ENCODE assay signal across 8 cellular contexts in genomic region chr7:64999165-65000004, GRCh38. TPM values are rescaled to one million over a fixed set of nuclear protein-coding genes. Genes with fewer than 3 reads are reported as not detected.
A peak's percentile ranks its signal among the peaks of the same experiment; 100 is the strongest.
DNase-seq lines count a peak whose midpoint lies in the region; ATAC-seq and TF ChIP-seq lines count a peak whose summit lies in the region.

No MANE protein-coding gene starts in this region.

- TF ChIP-seq EP300 in esophagus muscularis mucosa (IDR thresholded peaks at IDR 0.05) = no peak

- H3K9me3 ChIP-seq in esophagus muscularis mucosa (no peaks in the 10 kb centered on the region), smooth muscle cell (replicated peaks; ENCODE audit: low read depth) (no peaks in the 10 kb centered on the region), aorta (ENCODE audit: control insufficient read depth, low read length) (peaks cover 2% of the 10 kb centered on the region)

- peak; percentile 79 for ATAC-seq in GM21576 (IDR thresholded peaks at IDR 0.05; ENCODE audit: unreplicated experiment)
- ATAC-seq in aorta (ENCODE audit: low FRiP score) = no peak

- H3K27ac ChIP-seq in esophagus muscularis mucosa (replicated peaks in 1 of 4) (peak overlapping the region in 3 of 4 donors; percentile 20 to 80 (median 71)), smooth muscle cell (ENCODE audit: low read depth) (peak overlapping the region; percentile 73), aorta (ENCODE audit: low read depth in 1 of 2, low read length in 2 of 2) (peak overlapping the region in 1 of 2 donors; percentile 4)

- DNase-seq in NOMO-1 treated with DMSO at 0.1 percent for 48 hours (lab: John Stamatoyannopoulos, UW; ENCODE audit: unreplicated experiment) = peak; percentile 96
- DNase-seq in esophagus muscularis mucosa (ENCODE audit: extremely low spot score) = no peak
- DNase-seq in smooth muscle cell (lab: John Stamatoyannopoulos, UW; ENCODE audit: unreplicated experiment) = no peak
- DNase-seq in aorta = no peak
- no peak for DNase-seq in activated CD4-positive, alpha-beta T cell treated with anti-CD3 and anti-CD28 coated beads for 4 hours
- no peak for DNase-seq in lower leg skin (ENCODE audit: low spot score in 2 of 2)
- no peak for DNase-seq in OCI-M2 (lab: John Stamatoyannopoulos, UW; ENCODE audit: unreplicated experiment)

- H3K4me3 ChIP-seq in esophagus muscularis mucosa = no peak overlapping the region
- no peak overlapping the region for H3K4me3 ChIP-seq in smooth muscle cell
- H3K4me3 ChIP-seq in aorta (ENCODE audit: low read length in 2 of 2) = no peak overlapping the region
- no peak overlapping the region for H3K4me3 ChIP-seq in lower leg skin (ENCODE audit: low read depth, poor library complexity, severe bottlenecking)

- H3K4me2 ChIP-seq in smooth muscle cell = no peak overlapping the region

- H3K36me3 ChIP-seq in esophagus muscularis mucosa (peaks cover 0 to 6% (median 0%) of the 10 kb centered on the region in 4 donors), smooth muscle cell (ENCODE audit: low read depth) (peaks cover 4% of the 10 kb centered on the region), aorta (ENCODE audit: control insufficient read depth in 1 of 2, insufficient read depth in 2 of 2, low read length in 1 of 2) (no peaks in the 10 kb centered on the region)

- H3K9ac ChIP-seq in smooth muscle cell (ENCODE audit: low read depth) = no peak overlapping the region

- no peaks in the 10 kb centered on the region for H3F3A ChIP-seq in smooth muscle cell (ENCODE audit: low read depth)

- H3K27me3 ChIP-seq in esophagus muscularis mucosa = no peaks in the 10 kb centered on the region
- no peaks in the 10 kb centered on the region for H3K27me3 ChIP-seq in smooth muscle cell (ENCODE audit: low read depth)
- H3K27me3 ChIP-seq in aorta (ENCODE audit: control insufficient read depth in 1 of 2, insufficient read depth in 2 of 2, low read length in 1 of 2) = no peaks in the 10 kb centered on the region

- H3K79me2 ChIP-seq in smooth muscle cell (ENCODE audit: low read depth) = peaks cover 37% of the 10 kb centered on the region

- H3K4me1 ChIP-seq in esophagus muscularis mucosa = peaks cover 23 to 45% (median 28%) of the 10 kb centered on the region in 4 donors
- H3K4me1 ChIP-seq in smooth muscle cell (ENCODE audit: low read depth) = no peaks in the 10 kb centered on the region
- H3K4me1 ChIP-seq in aorta (ENCODE audit: control insufficient read depth in 1 of 2, insufficient read depth in 2 of 2, low read length in 2 of 2) = no peaks in the 10 kb centered on the region

- 88% methylated on average over 8 of the region's 11 CpGs for WGBS in esophagus muscularis mucosa
- WGBS in smooth muscle cell (ENCODE audit: low lambda C conversion rate) = 90% methylated on average over 11 of the region's 11 CpGs
- WGBS in aorta, 2 donors = 71 to 82% methylated on average over 11 of the region's 11 CpGs
- 78 to 90% methylated on average over 11 of the region's 11 CpGs for WGBS in lower leg skin, 2 donors

- peaks cover 6% of the 10 kb centered on the region for H4K20me1 ChIP-seq in smooth muscle cell (ENCODE audit: low read depth)

- TF ChIP-seq POLR2A in esophagus muscularis mucosa (IDR thresholded peaks at IDR 0.05; ENCODE audit: low read depth) = no peak
- no peak for TF ChIP-seq POLR2A in lower leg skin (IDR thresholded peaks at IDR 0.05)

- no peak for TF ChIP-seq CTCF in esophagus muscularis mucosa (IDR thresholded peaks at IDR 0.05)
- TF ChIP-seq CTCF in smooth muscle cell (IDR thresholded peaks at IDR 0.05; ENCODE audit: borderline replicate concordance, insufficient read depth, poor library complexity, severe bottlenecking) = no peak
- no peak for TF ChIP-seq CTCF in lower leg skin (IDR thresholded peaks at IDR 0.05)

- intact Hi-C loops in esophagus muscularis mucosa (cut with DNase I) (loop anchor here (2.0 kb wide), 1 partner anchor 39 kb away; no protein-coding TSS in a partner anchor), aorta (cut with DNase I) (loop anchor here in 1 of 2 donors (10.0 kb wide), 1 partner anchor 375 kb away; the partner anchor contains the start of gene ZNF92), lower leg skin (cut with DNase I; ENCODE audit: low total_unique reads) (no loop called here)

- H2AFZ ChIP-seq in smooth muscle cell (ENCODE audit: low read depth) = no peak overlapping the region

RNA-seq across cellular contexts. Expression of gene ERV3-1, which starts 7.1 kb away (rescaled TPM):
- 10 to 100 TPM in 1 of 4 donors, 1 to 10 TPM in 3; 5.3 to 11.6 (median 7.5) TPM for total RNA-seq in esophagus muscularis mucosa
- total RNA-seq in smooth muscle cell = 16.8 and 19.4 TPM in 2 replicates
- polyA plus RNA-seq in smooth muscle cell = 6.7 and 9.6 TPM in 2 replicates
- 10 to 100 TPM; 22.0 to 31.3 TPM for total RNA-seq in aorta
- 1 to 10 TPM; 1.5 to 6.2 TPM for polyA plus RNA-seq in aorta
- total RNA-seq in lower leg skin = 10 to 100 TPM; 11.0 to 34.1 (median 25.1) TPM

RNA-seq across cellular contexts. Expression of gene ZNF117, which starts 8.5 kb away (rescaled TPM):
- total RNA-seq in esophagus muscularis mucosa (1 to 10 TPM; 2.9 to 8.7 (median 4.1) TPM), smooth muscle cell (11.5 and 16.5 TPM in 2 replicates), aorta (10 to 100 TPM; 15.3 to 28.0 TPM), lower leg skin (10 to 100 TPM in 1 of 4 donors, 1 to 10 TPM in 3; 3.9 to 12.0 (median 7.2) TPM)
- polyA plus RNA-seq in smooth muscle cell (1.4 and 1.8 TPM in 2 replicates), aorta (1 to 10 TPM in 1 of 2 donors, under 1 TPM in 1; 0.50 to 6.1 TPM)
